ENCODE assay signal across 14 cellular contexts in the genomic region with DNA sequence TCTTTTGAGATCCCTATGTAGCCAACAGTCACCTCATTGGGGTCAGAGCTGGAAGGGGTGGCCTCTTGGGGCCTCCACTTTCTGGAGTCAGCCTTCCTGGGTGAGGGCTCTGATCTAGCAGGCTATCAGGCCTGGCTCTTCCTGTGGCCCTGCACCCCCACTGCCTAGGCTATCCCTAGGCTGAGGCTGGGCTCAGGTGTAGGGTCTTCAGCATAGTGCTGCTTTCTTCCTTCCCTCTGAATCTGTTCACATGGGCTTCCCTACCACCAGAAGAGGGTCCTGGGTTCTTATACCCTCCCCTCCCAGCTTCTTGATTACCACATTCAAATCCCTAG. TPM values are rescaled to one million over a fixed set of nuclear protein-coding genes. Genes with fewer than 3 reads are reported as not detected.
A peak's percentile ranks its signal among the peaks of the same experiment; 100 is the strongest.
DNase-seq lines count a peak whose midpoint lies in the region; ATAC-seq and TF ChIP-seq lines count a peak whose summit lies in the region.
"Had no signal": no experiment of that assay in that cellular context is flagged by ENCODE, and none has a peak within 500 bp of the region (broad histone marks: within the 10 kb centered on the region; RNA-seq: fewer than 3 reads in every experiment).

No MANE protein-coding gene starts in this region.

- H3K9me3 ChIP-seq in CD8-positive, alpha-beta memory T cell (ENCODE audit: low read length) = no peaks in the 10 kb centered on the region
- no peaks in the 10 kb centered on the region for H3K9me3 ChIP-seq in lower lobe of right lung

- no peak for TF ChIP-seq CTCF in lower lobe of right lung (IDR thresholded peaks at IDR 0.05)

- CTCF ChIA-PET in CD8-positive, alpha-beta memory T cell (lab: Charles Lee) = interaction anchor here (0.7 to 1.2 kb wide), 2 partner anchors 29 to 32 kb away, joined by 3 read pairs; no protein-coding TSS in a partner anchor

- H3K27me3 Mint-ChIP-seq in CD8-positive, alpha-beta memory T cell = peaks cover 0 to 2% of the 10 kb centered on the region in 2 donors
- H3K27me3 Mint-ChIP-seq: activated CD4-positive, alpha-beta memory T cell treated with anti-CD3 and anti-CD28 coated beads for 36 hours; activated naive CD4-positive, alpha-beta T cell treated with anti-CD3 and anti-CD28 coated beads, Interleukin-2, amount 50 U/mL, for 24 hours; dendritic cell treated with granulocyte-macrophage colony-stimulating factor and Interleukin-4, amounts not matched to agents 40 ng/mL and 50 ng/mL, for 4 days had no signal

- no peak overlapping the region for H3K4me3 Mint-ChIP-seq in CD8-positive, alpha-beta memory T cell
- H3K4me3 Mint-ChIP-seq: activated CD4-positive, alpha-beta memory T cell treated with anti-CD3 and anti-CD28 coated beads for 36 hours; activated naive CD4-positive, alpha-beta T cell treated with anti-CD3 and anti-CD28 coated beads, Interleukin-2, amount 50 U/mL, for 24 hours; dendritic cell treated with granulocyte-macrophage colony-stimulating factor and Interleukin-4, amounts not matched to agents 40 ng/mL and 50 ng/mL, for 4 days had no signal

- POLR2A ChIA-PET in CD8-positive, alpha-beta memory T cell (lab: Charles Lee) = no interaction called here

- H3K4me1 Mint-ChIP-seq in CD8-positive, alpha-beta memory T cell = peaks cover 0 to 2% (median 0%) of the 10 kb centered on the region in 3 donors

- no peak for DNase-seq in CD8-positive, alpha-beta memory T cell
- DNase-seq in lower lobe of right lung (peak; percentile 32), left lobe of liver (ENCODE audit: low spot score) (no peak), hepatic stellate cell (ENCODE audit: low spot score) (no peak)
- DNase-seq: activated CD4-positive, alpha-beta memory T cell treated with anti-CD3 and anti-CD28 coated beads for 36 hours; glutamatergic neuron; mesenchymal stem cell; NCI-H1105 treated with DMSO at 0.1 percent for 48 hours had no signal

- H3K4me1 ChIP-seq in CD8-positive, alpha-beta memory T cell (ENCODE audit: insufficient read depth, low read length) = peaks cover 3% of the 10 kb centered on the region
- H3K4me1 ChIP-seq in lower lobe of right lung = peaks cover 16% of the 10 kb centered on the region

- intact Hi-C loops in lower lobe of right lung (cut with DNase I) = no loop called here

- ATAC-seq in GM19463 (IDR thresholded peaks at IDR 0.05; ENCODE audit: unreplicated experiment) (peak; percentile 4), HG03460 (IDR thresholded peaks at IDR 0.05; ENCODE audit: unreplicated experiment) (peak; percentile 9), lower lobe of right lung (no peak), left lobe of liver (no peak), HG03520 (IDR thresholded peaks at IDR 0.05; ENCODE audit: unreplicated experiment) (no peak), GM21737 (IDR thresholded peaks at IDR 0.05; ENCODE audit: unreplicated experiment) (no peak)

- no peaks in the 10 kb centered on the region for H3K36me3 ChIP-seq in CD8-positive, alpha-beta memory T cell (ENCODE audit: insufficient read depth, low read length)
- no peaks in the 10 kb centered on the region for H3K36me3 ChIP-seq in lower lobe of right lung

- H3K27me3 ChIP-seq in CD8-positive, alpha-beta memory T cell (ENCODE audit: insufficient read depth, low read length, poor library complexity, severe bottlenecking) = no peaks in the 10 kb centered on the region
- no peaks in the 10 kb centered on the region for H3K27me3 ChIP-seq in lower lobe of right lung (ENCODE audit: low read depth)

- H3K4me3 ChIP-seq in CD8-positive, alpha-beta memory T cell (ENCODE audit: low read length) = no peak overlapping the region
- H3K4me3 ChIP-seq in lower lobe of right lung = peak overlapping the region; percentile 58

- H3K9me3 Mint-ChIP-seq in CD8-positive, alpha-beta memory T cell = no peaks in the 10 kb centered on the region
- H3K9me3 Mint-ChIP-seq: activated CD4-positive, alpha-beta memory T cell treated with anti-CD3 and anti-CD28 coated beads for 36 hours; activated naive CD4-positive, alpha-beta T cell treated with anti-CD3 and anti-CD28 coated beads, Interleukin-2, amount 50 U/mL, for 24 hours; dendritic cell treated with granulocyte-macrophage colony-stimulating factor and Interleukin-4, amounts not matched to agents 40 ng/mL and 50 ng/mL, for 4 days had no signal

- peak overlapping the region in 1 of 8 donors; percentile 92 for H3K27ac Mint-ChIP-seq in CD8-positive, alpha-beta memory T cell
- H3K27ac Mint-ChIP-seq: activated CD4-positive, alpha-beta memory T cell treated with anti-CD3 and anti-CD28 coated beads for 36 hours; activated naive CD4-positive, alpha-beta T cell treated with anti-CD3 and anti-CD28 coated beads, Interleukin-2, amount 50 U/mL, for 24 hours; dendritic cell treated with granulocyte-macrophage colony-stimulating factor and Interleukin-4, amounts not matched to agents 40 ng/mL and 50 ng/mL, for 4 days had no signal

- H3K36me3 Mint-ChIP-seq in CD8-positive, alpha-beta memory T cell = no peaks in the 10 kb centered on the region
- H3K36me3 Mint-ChIP-seq: activated CD4-positive, alpha-beta memory T cell treated with anti-CD3 and anti-CD28 coated beads for 36 hours; activated naive CD4-positive, alpha-beta T cell treated with anti-CD3 and anti-CD28 coated beads, Interleukin-2, amount 50 U/mL, for 24 hours had no signal

- H3K27ac ChIP-seq in CD8-positive, alpha-beta memory T cell (ENCODE audit: low read depth, low read length) = peak overlapping the region; percentile 59
- H3K27ac ChIP-seq in lower lobe of right lung = peak overlapping the region; percentile 83

RNA-seq across cellular contexts. Expression of gene SPI1, which starts 0.5 kb away (rescaled TPM):
- total RNA-seq in CD8-positive, alpha-beta memory T cell = 1 to 10 TPM; 1.8 to 2.0 TPM
- not detected for polyA plus RNA-seq in CD8-positive, alpha-beta memory T cell
- 295 TPM for total RNA-seq in lower lobe of right lung
- 10.9 TPM for total RNA-seq in left lobe of liver
- total RNA-seq: activated CD4-positive, alpha-beta memory T cell treated with anti-CD3 and anti-CD28 coated beads for 36 hours had no signal

RNA-seq across cellular contexts. Expression of gene MYBPC3, which starts 26.3 kb away (rescaled TPM):
- total RNA-seq in CD8-positive, alpha-beta memory T cell = not detected
- polyA plus RNA-seq in CD8-positive, alpha-beta memory T cell = not detected
- 0.86 TPM for total RNA-seq in lower lobe of right lung
- 0.08 TPM for total RNA-seq in left lobe of liver
- total RNA-seq: activated CD4-positive, alpha-beta memory T cell treated with anti-CD3 and anti-CD28 coated beads for 36 hours had no signal

RNA-seq across cellular contexts. Expression of gene SLC39A13, which starts 29.6 kb away (rescaled TPM):
- total RNA-seq in CD8-positive, alpha-beta memory T cell = 10 to 100 TPM; 20.2 to 23.4 TPM
- polyA plus RNA-seq in CD8-positive, alpha-beta memory T cell = 39.4 TPM
- total RNA-seq in lower lobe of right lung (48.0 TPM), left lobe of liver (15.8 TPM)

RNA-seq across cellular contexts. Expression of gene PSMC3, which starts 47.4 kb away (rescaled TPM):
- 100 to 1,000 TPM; 200 to 219 TPM for total RNA-seq in CD8-positive, alpha-beta memory T cell
- polyA plus RNA-seq in CD8-positive, alpha-beta memory T cell = 118 TPM
- total RNA-seq in lower lobe of right lung = 77.1 TPM
- total RNA-seq in left lobe of liver = 64.6 TPM

Comparison
In these comparisons a context has a peak if more than half of its experiments do, and no peak if none do; other contexts are left out.
1. ATAC-seq: peak in GM19463 (single experiment) and HG03460 (single experiment); none in lower lobe of right lung (0 of 2), left lobe of liver (single experiment), HG03520 (single experiment) and GM21737 (single experiment).
2. RNA of gene SPI1, which starts 0.5 kb away (total RNA-seq): 295 TPM in lower lobe of right lung (single experiment); 10.9 TPM in left lobe of liver (single experiment) and 1.8 to 2.0 TPM in CD8-positive, alpha-beta memory T cell; every median in the first group is over 10 times any median in the second.